ENCODE assay signal across 11 cellular contexts in genomic region chr10:73894245-73894971, GRCh38. TPM values are rescaled to one million over a fixed set of nuclear protein-coding genes. Genes with fewer than 3 reads are reported as not detected.
A peak's percentile ranks its signal among the peaks of the same experiment; 100 is the strongest.
DNase-seq lines count a peak whose midpoint lies in the region; ATAC-seq, FAIRE-seq and TF ChIP-seq lines count a peak whose summit lies in the region.
"Had no signal": no experiment of that assay in that cellular context is flagged by ENCODE, and none has a peak within 500 bp of the region (broad histone marks: within the 10 kb centered on the region; RNA-seq: fewer than 3 reads in every experiment).

No MANE protein-coding gene starts in this region.

- FAIRE-seq in astrocyte (lab: Jason Lieb, UNC) = peak; percentile 71
- FAIRE-seq: G401.6 had no signal

- no peaks in the 10 kb centered on the region for H3K79me2 ChIP-seq in astrocyte (ENCODE audit: insufficient read depth, low read length)

- no peaks in the 10 kb centered on the region for H3K9me3 ChIP-seq in astrocyte (ENCODE audit: insufficient read depth, low read depth, low read length)

- peak overlapping the region; percentile 0 for H3K9ac ChIP-seq in astrocyte (ENCODE audit: low read length)

- peak overlapping the region; percentile 4 for H3K4me2 ChIP-seq in astrocyte (ENCODE audit: low read length)

- H3K4me1 Mint-ChIP-seq in astrocyte (ENCODE audit: low read depth, unreplicated experiment) = peaks cover 36% of the 10 kb centered on the region

- H3K4me3 Mint-ChIP-seq in astrocyte (ENCODE audit: unreplicated experiment) = no peak overlapping the region

- H3K27me3 Mint-ChIP-seq in astrocyte (ENCODE audit: low read depth, unreplicated experiment) = no peaks in the 10 kb centered on the region

- H3K27me3 ChIP-seq in astrocyte (ENCODE audit: insufficient read depth, low read length) = peaks cover 2% of the 10 kb centered on the region

- no peaks in the 10 kb centered on the region for H4K20me1 ChIP-seq in astrocyte (ENCODE audit: insufficient read depth, low read length)

- no peak overlapping the region for H2AFZ ChIP-seq in astrocyte (ENCODE audit: low read depth, low read length)

- peaks cover 1% of the 10 kb centered on the region for H3K9me3 Mint-ChIP-seq in astrocyte (ENCODE audit: unreplicated experiment)

- no peak overlapping the region for H3K4me3 ChIP-seq in astrocyte (ENCODE audit: insufficient read depth, low read depth, low read length)

- no peak for ATAC-seq in HG03108 (IDR thresholded peaks at IDR 0.05; ENCODE audit: unreplicated experiment)

- peak overlapping the region; percentile 6 for H3K27ac Mint-ChIP-seq in astrocyte (ENCODE audit: unreplicated experiment)

- H3K4me1 ChIP-seq in astrocyte (ENCODE audit: insufficient read depth, low read length) = peaks cover 39% of the 10 kb centered on the region

- DNase-seq in CD1c-positive myeloid dendritic cell (ENCODE audit: extremely low spot score) = peak; percentile 29
- peak; percentile 97 for DNase-seq in HT1080 (ENCODE audit: low read depth)
- peak; percentile 97 for DNase-seq in astrocyte (ENCODE audit: low read depth)
- peak; percentile 95 for DNase-seq in kidney tubule cell (ENCODE audit: low spot score)
- DNase-seq in NCI-H2107 treated with DMSO at 0.1 percent for 48 hours (lab: John Stamatoyannopoulos, UW; ENCODE audit: unreplicated experiment) = no peak
- no peak for DNase-seq in NCI-H2081 (lab: John Stamatoyannopoulos, UW)
- no peak for DNase-seq in HuH-7.5 (ENCODE audit: low spot score)
- DNase-seq: activated CD8-positive, alpha-beta memory T cell treated with anti-CD3 and anti-CD28 coated beads, Interleukin-2, amount 50 U/mL, for 48 hours; Right ventricle myocardium superior had no signal

- peaks cover 3% of the 10 kb centered on the region for H3K36me3 Mint-ChIP-seq in astrocyte (ENCODE audit: low read depth, unreplicated experiment)

- TF ChIP-seq CTCF in astrocyte (IDR thresholded peaks at IDR 0.05; ENCODE audit: insufficient read depth, low read depth, low read length) = no peak

- H3K36me3 ChIP-seq in astrocyte (ENCODE audit: insufficient read depth, low read length) = no peaks in the 10 kb centered on the region

- H3K27ac ChIP-seq in astrocyte (ENCODE audit: low read depth, low read length) = peak overlapping the region; percentile 49

RNA-seq across cellular contexts. Expression of gene PLAU, which starts 16.5 kb away (rescaled TPM):
- 504 and 552 TPM in 2 replicates for total RNA-seq in HT1080 (2014; rRNA removed; shearing (Covaris generic))
- 1,046 and 1,097 TPM in 2 replicates for polyA plus RNA-seq in HT1080 (2015; cell fraction: cytosol; rRNA removed)
- 1,577 and 1,656 TPM in 2 replicates for polyA plus RNA-seq in HT1080 (2015; cell fraction: nucleus; rRNA removed)
- total RNA-seq in astrocyte = 81.2 and 90.2 TPM in 2 replicates

RNA-seq across cellular contexts. Expression of gene CAMK2G, which starts 20.1 kb away (rescaled TPM):
- 27.5 and 32.4 TPM in 2 replicates for total RNA-seq in HT1080 (2014; rRNA removed; shearing (Covaris generic))
- 27.8 and 34.2 TPM in 2 replicates for polyA plus RNA-seq in HT1080 (2015; cell fraction: cytosol; rRNA removed)
- 62.4 and 65.4 TPM in 2 replicates for polyA plus RNA-seq in HT1080 (2015; cell fraction: nucleus; rRNA removed)
- 16.6 and 19.8 TPM in 2 replicates for total RNA-seq in astrocyte

Comparison
In these comparisons a context has a peak if more than half of its experiments do, and no peak if none do; other contexts are left out.
1. DNase-seq: peak in CD1c-positive myeloid dendritic cell (single experiment), HT1080 (single experiment), astrocyte (single experiment) and kidney tubule cell (single experiment); none in NCI-H2107 treated with DMSO at 0.1 percent for 48 hours (single experiment), NCI-H2081 (0 of 2) and HuH-7.5 (single experiment).